22 cellular contexts compared by ENCODE assay signal in the genomic region with DNA sequence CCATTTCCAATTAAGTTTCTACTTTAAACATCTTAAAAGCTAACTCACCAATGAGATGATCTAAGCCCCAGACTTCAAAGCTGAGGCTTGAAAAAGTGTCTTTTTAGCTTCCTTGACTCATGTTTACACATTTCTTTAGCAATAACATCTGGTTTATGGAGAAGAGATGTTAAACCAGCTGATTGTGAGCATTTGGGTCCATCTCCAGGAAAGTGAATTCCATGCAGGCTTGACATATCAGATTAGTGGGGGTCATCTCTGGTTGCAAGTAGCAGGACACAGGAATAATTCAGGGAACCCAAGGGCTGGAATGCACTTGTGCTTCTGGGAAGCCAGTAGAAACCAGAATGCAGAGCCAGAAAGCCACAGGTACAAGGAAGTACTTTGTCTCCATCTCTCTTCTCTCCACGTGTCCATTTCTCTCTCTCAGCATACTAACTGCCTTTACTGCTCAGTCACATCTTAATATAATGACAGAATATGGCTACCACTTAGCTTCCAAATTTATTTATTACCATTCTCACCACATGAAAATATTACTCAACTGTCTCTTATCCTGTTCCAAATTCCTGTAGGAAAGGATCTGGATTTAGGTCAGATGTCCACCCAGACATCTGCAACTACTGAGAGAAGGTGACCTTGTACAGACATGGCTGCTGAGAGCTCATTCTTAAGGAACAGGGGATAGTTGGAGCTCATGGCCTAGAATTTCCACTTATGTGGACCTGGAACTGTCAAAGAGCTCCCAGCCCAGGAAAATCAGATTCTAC.
DNase-seq lines count a peak whose midpoint lies in the region; ATAC-seq and TF ChIP-seq lines count a peak whose summit lies in the region.
"Had no signal": no experiment of that assay in that cellular context is flagged by ENCODE, and none has a peak within 500 bp of the region (broad histone marks: within the 10 kb centered on the region; RNA-seq: fewer than 3 reads in every experiment).

No MANE protein-coding gene starts in this region.

- DNase-seq in DMS53 (lab: John Stamatoyannopoulos, UW), result peak; percentile 13
- no peak for DNase-seq in DMS53 treated with DMSO at 0.1 percent for 48 hours (lab: John Stamatoyannopoulos, UW; ENCODE audit: unreplicated experiment)
- DNase-seq in HFFc6, result peak; percentile 8
- peak; percentile 43 for DNase-seq in fibroblast of mammary gland (ENCODE audit: low read depth)
- DNase-seq in OCI-M1 (lab: John Stamatoyannopoulos, UW), result no peak
- DNase-seq: BE2C; CD4-positive, alpha-beta T cell; DMS79 treated with DMSO at 0.1 percent for 48 hours; Karpas-422; NCI-H1048; NCI-H146; NCI-H2081; NCI-H2171 treated with DMSO at 0.1 percent for 48 hours; NCI-H446; NK-92 treated with Interleukin-12 subunit alpha and Interleukin-12 subunit beta, amount 100 ng/mL, for 24 hours; SHP77 had no signal

- peaks cover 22% of the 10 kb centered on the region for H3K36me3 Mint-ChIP-seq in HFFc6 (ENCODE audit: low read depth)
- H3K36me3 Mint-ChIP-seq: IgD-negative memory B cell had no signal

- no peaks in the 10 kb centered on the region for H3K27me3 Mint-ChIP-seq in HFFc6 (ENCODE audit: insufficient read depth)

- TF ChIP-seq CTCF in HFFc6 (IDR thresholded peaks at IDR 0.05) (no peak), fibroblast of mammary gland (conservative IDR thresholded peaks at IDR 0.05; ENCODE audit: control insufficient read depth, insufficient read depth, low read depth, low read length) (no peak)

- H3K9me3 Mint-ChIP-seq in HFFc6, result no peaks in the 10 kb centered on the region
- H3K9me3 Mint-ChIP-seq: CD4-positive, alpha-beta T cell; IgD-negative memory B cell had no signal

- H3K27ac Mint-ChIP-seq in HFFc6, result peak overlapping the region; percentile 34
- H3K27ac Mint-ChIP-seq: CD4-positive, alpha-beta T cell; IgD-negative memory B cell had no signal

- ATAC-seq in HG03045 (IDR thresholded peaks at IDR 0.05; ENCODE audit: unreplicated experiment), result no peak
- no peak for ATAC-seq in HG02798 (IDR thresholded peaks at IDR 0.05; ENCODE audit: poor library complexity, unreplicated experiment)
- ATAC-seq in HG03354 (IDR thresholded peaks at IDR 0.05; ENCODE audit: poor library complexity, severe bottlenecking, unreplicated experiment), result no peak
- ATAC-seq: GM12878 had no signal

- H3K4me3 ChIP-seq in fibroblast of mammary gland (ENCODE audit: control insufficient read depth, low read depth, low read length), result no peak overlapping the region
- H3K4me3 ChIP-seq: GM12878, SK-N-MC had no signal

- peaks cover 25% of the 10 kb centered on the region for H3K4me1 Mint-ChIP-seq in HFFc6 (ENCODE audit: low read depth)
- H3K4me1 Mint-ChIP-seq: IgD-negative memory B cell had no signal

- no peak overlapping the region for H3K4me3 Mint-ChIP-seq in HFFc6
- H3K4me3 Mint-ChIP-seq: CD4-positive, alpha-beta T cell; IgD-negative memory B cell had no signal

Comparison
In these comparisons a context has a peak if more than half of its experiments do, and no peak if none do; other contexts are left out.
1. DNase-seq: peak in DMS53 (single experiment), HFFc6 (single experiment) and fibroblast of mammary gland (single experiment); none in DMS53 treated with DMSO at 0.1 percent for 48 hours (single experiment) and OCI-M1 (single experiment).